10 cellular contexts compared by ENCODE assay signal in genomic region chr18:30743033-30743432, GRCh38.
"Had no signal": no experiment of that assay in that cellular context is flagged by ENCODE, and none has a peak within 500 bp of the region (broad histone marks: within the 10 kb centered on the region; RNA-seq: fewer than 3 reads in every experiment).

No MANE protein-coding gene starts in this region.

- FAIRE-seq: H1, H54, HepG2 had no signal

- DNase-seq: H9, HCEC 1CT, HFFc6, KG1 had no signal

- H3K4me1 Mint-ChIP-seq: H9, IgD-negative memory B cell had no signal

- H3K4me3 ChIP-seq: GM23338 had no signal

- ATAC-seq: GM23338, HepG2 had no signal

- H3K9me3 Mint-ChIP-seq: GM23338 had no signal

- H3K4me3 Mint-ChIP-seq: GM23338, H9, HFFc6, IgD-negative memory B cell had no signal

- H3K27me3 Mint-ChIP-seq: IgD-negative memory B cell had no signal

- H2AFZ ChIP-seq: GM23338 had no signal

- H3K36me3 Mint-ChIP-seq: IgD-negative memory B cell had no signal

- H3K27ac Mint-ChIP-seq: GM23338, H9, HFFc6, IgD-negative memory B cell had no signal

- H3K27ac ChIP-seq: HL-60 had no signal

- H3K4me2 ChIP-seq: GM23338 had no signal
